11 cellular contexts compared by ENCODE assay signal in the genomic region with DNA sequence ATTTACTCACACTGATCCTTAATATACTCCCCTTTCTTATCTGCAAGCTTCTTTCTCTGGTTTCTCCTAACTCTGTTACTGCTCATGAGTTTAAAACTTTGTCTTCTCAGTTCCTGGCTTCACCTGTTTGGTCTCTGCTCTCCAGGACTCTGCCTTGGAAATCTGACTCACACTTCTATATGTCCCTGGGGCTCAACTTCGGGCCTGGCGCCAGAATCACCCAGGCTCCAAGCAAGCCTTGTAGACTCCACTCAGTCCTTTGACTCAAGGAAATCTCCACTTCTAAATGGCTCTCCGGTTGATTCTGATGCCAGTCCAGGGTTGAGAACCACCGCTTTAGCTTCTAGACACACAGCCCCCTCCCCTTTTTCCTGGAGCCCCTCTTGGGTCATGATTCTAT. TPM values are rescaled to one million over a fixed set of nuclear protein-coding genes. Genes with fewer than 3 reads are reported as not detected.
DNase-seq lines count a peak whose midpoint lies in the region; ATAC-seq, FAIRE-seq and TF ChIP-seq lines count a peak whose summit lies in the region.
"Had no signal": no experiment of that assay in that cellular context is flagged by ENCODE, and none has a peak within 500 bp of the region (broad histone marks: within the 10 kb centered on the region; RNA-seq: fewer than 3 reads in every experiment).

No MANE protein-coding gene starts in this region.

- peak overlapping the region; percentile 79 for H2BK20ac ChIP-seq in IMR-90 (ENCODE audit: low read depth, low read length)

- peak overlapping the region; percentile 61 for H3K4ac ChIP-seq in IMR-90 (ENCODE audit: low read depth, low read length)

- no peak for ATAC-seq in IMR-90 (ENCODE audit: low read depth)
- peak; percentile 77 for ATAC-seq in K562
- no peak for ATAC-seq in GM18870 (IDR thresholded peaks at IDR 0.05; ENCODE audit: unreplicated experiment)
- ATAC-seq: upper lobe of right lung had no signal

- H4K5ac ChIP-seq in IMR-90 (ENCODE audit: low read depth, low read length), result peak overlapping the region; percentile 81

- H3K14ac ChIP-seq in IMR-90 (replicated peaks; ENCODE audit: low read depth, low read length), result peak overlapping the region; percentile 74; the same call in 1 of the 2 replicates

- H3K9ac ChIP-seq in IMR-90 (ENCODE audit: low read depth, low read length) (no peak overlapping the region), K562 (ENCODE audit: insufficient read depth in 1 of 2, low read depth in 2 of 2, low read length in 2 of 2) (peak overlapping the region in 1 of 2 experiments; percentile 9; a peak in 3 of 4 replicates)

- H4K8ac ChIP-seq in IMR-90 (ENCODE audit: low read depth in 2 of 2, low read length in 2 of 2), result peak overlapping the region in 1 of 2 experiments; percentile 19; a peak in 1 of 4 replicates

- H4K20me1 ChIP-seq in IMR-90 (ENCODE audit: insufficient read depth, low read length) (no peaks in the 10 kb centered on the region), K562 (replicated peaks; ENCODE audit: control insufficient read depth, insufficient read depth, low read length) (no peaks in the 10 kb centered on the region)

- no peak overlapping the region for H2BK15ac ChIP-seq in IMR-90 (ENCODE audit: low read depth, low read length)

- peak overlapping the region; percentile 84 for H2BK120ac ChIP-seq in IMR-90 (ENCODE audit: low read depth, low read length)

- intact Hi-C loops in IMR-90 (cut with micrococcal nuclease), result no loop called here
- intact Hi-C loops in K562 (cut with micrococcal nuclease), result loop anchor here (5.0 kb wide), 1 partner anchor 37 kb away; no protein-coding TSS in a partner anchor
- intact Hi-C loops in stomach (cut with DNase I; ENCODE audit: low total_unique reads), result no loop called here

- H3K4me1 ChIP-seq in IMR-90 (ENCODE audit: control insufficient read depth, insufficient read depth, low read length) (peaks cover 30% of the 10 kb centered on the region), K562 (replicated peaks in 1 of 2; ENCODE audit: control insufficient read depth in 2 of 2, insufficient read depth in 2 of 2, low read length in 2 of 2) (peaks cover 9 to 42% of the 10 kb centered on the region in 2 experiments; a peak in 4 of 5 replicates), stomach (peaks cover 16 to 60% (median 34%) of the 10 kb centered on the region in 4 donors)

- dilution Hi-C loops in IMR-90 (cut with HindIII; ENCODE audit: low sequenced_read_pairs, unreplicated experiment), result no loop called here

- POLR2A ChIA-PET in IMR-90 (lab: Charles Lee; ENCODE audit: unreplicated experiment) (interaction anchor here (3.1 kb wide), 1 partner anchor 215 kb away, joined by 27 read pairs; a partner anchor contains a TSS), K562 (lab: Yijun Ruan, JAX) (interaction anchor here (0.6 kb wide), 1 partner anchor 88 kb away, joined by 3 read pairs; no protein-coding TSS in a partner anchor)

- H2BK5ac ChIP-seq in IMR-90 (ENCODE audit: low read depth, low read length, poor library complexity, severe bottlenecking), result peak overlapping the region; percentile 49

- no peak overlapping the region for H2AFZ ChIP-seq in IMR-90 (replicated peaks; ENCODE audit: low read length, poor library complexity)
- H2AFZ ChIP-seq in K562 (ENCODE audit: low read depth, low read length), result peak overlapping the region; percentile 23; the same call in 1 of the 2 replicates

- H3K4me3 ChIP-seq in IMR-90 (ENCODE audit: insufficient read depth, low read depth, low read length), result no peak overlapping the region
- H3K4me3 ChIP-seq in K562, result no peak overlapping the region
- H3K4me3 ChIP-seq in stomach, result no peak overlapping the region
- H3K4me3 ChIP-seq: upper lobe of right lung had no signal

- no peak for TF ChIP-seq RAD21 in IMR-90 (IDR thresholded peaks at IDR 0.05; ENCODE audit: low read length)
- no peak for TF ChIP-seq RAD21 in K562 (CRISPR knock-in tag; conservative IDR thresholded peaks at IDR 0.05 in 1 of 2, IDR thresholded peaks at IDR 0.05 in 1 of 2)

- no peak overlapping the region for H3K56ac ChIP-seq in IMR-90 (ENCODE audit: extremely low read depth, insufficient read depth, low read length)

- DNase-seq in IMR-90, result peak; percentile 63
- peak; percentile 30 to 69 (median 44) for DNase-seq in K562 (ENCODE audit: extremely low read depth in 1 of 4, low spot score in 3 of 4)
- peak; percentile 32 for DNase-seq in hepatic stellate cell (ENCODE audit: low spot score)
- DNase-seq in stomach, result peak; percentile 81
- DNase-seq in NCI-H2227 treated with DMSO at 0.1 percent for 48 hours (lab: John Stamatoyannopoulos, UW), result no peak
- no peak for DNase-seq in cortex of kidney (lab: John Stamatoyannopoulos, UW)
- DNase-seq in epidermal melanocyte (ENCODE audit: insufficient read length, low spot score), result no peak
- DNase-seq: activated gamma-delta T cell treated with Interleukin-2 at 50 U/mL for 16 hours, SHP77 treated with DMSO at 0.1 percent for 48 hours, upper lobe of right lung had no signal

- H3K23ac ChIP-seq in IMR-90 (ENCODE audit: low read depth, low read length), result no peak overlapping the region

- TF ChIP-seq CTCF in IMR-90 (conservative IDR thresholded peaks at IDR 0.05; ENCODE audit: low read depth, low read length), result no peak
- TF ChIP-seq CTCF in K562 (IDR thresholded peaks at IDR 0.05 in 2 of 3, conservative IDR thresholded peaks at IDR 0.05 in 1 of 3; ENCODE audit: insufficient read depth in 2 of 3, low read depth in 1 of 3, low read length in 3 of 3), result no peak
- no peak for TF ChIP-seq CTCF in stomach (IDR thresholded peaks at IDR 0.05)

- H3K4me2 ChIP-seq in IMR-90 (ENCODE audit: low read depth, low read length), result no peak overlapping the region; the same call in 1 of the 2 replicates
- H3K4me2 ChIP-seq in K562 (ENCODE audit: insufficient read depth, low read length), result peak overlapping the region; percentile 48; the same call in 1 of the 2 replicates

- peak overlapping the region; percentile 80 for H3K18ac ChIP-seq in IMR-90 (ENCODE audit: low read depth, low read length)

- peak overlapping the region; percentile 12 for H2AK9ac ChIP-seq in IMR-90 (replicated peaks; ENCODE audit: low read depth, low read length, poor library complexity)

- H3K27ac ChIP-seq in IMR-90 (ENCODE audit: insufficient read depth, low read length), result no peak overlapping the region
- H3K27ac ChIP-seq in K562 (ENCODE audit: extremely low read depth, low read depth, low read length), result peak overlapping the region; percentile 37; the same call in 2 of the 3 replicates
- H3K27ac ChIP-seq in stomach, result peak overlapping the region; percentile 48 to 86 (median 75)

- 83% methylated on average over 2 of the region's 4 CpGs; no CpG with 5 or more reads in 1 of the 2 experiments for WGBS in IMR-90 (ENCODE audit: extremely low coverage in 2 of 2, insufficient read length in 1 of 2), 2 experiments
- WGBS in K562 (ENCODE audit: insufficient coverage, low coverage, missing lambda C conversion rate), result 6% methylated on average over 3 of the region's 4 CpGs
- WGBS in stomach, 5 donors, result 42 to 76% (median 49%) methylated on average over 4 of the region's 4 CpGs

- TF ChIP-seq EP300 in K562 (IDR thresholded peaks at IDR 0.05; ENCODE audit: low read length) (no peak), stomach (IDR thresholded peaks at IDR 0.05) (no peak)

- H3K27me3 ChIP-seq in IMR-90 (ENCODE audit: control insufficient read depth, insufficient read depth, low read length), result no peaks in the 10 kb centered on the region
- no peaks in the 10 kb centered on the region for H3K27me3 ChIP-seq in K562 (ENCODE audit: control insufficient read depth in 2 of 2, insufficient read depth in 2 of 2, low read length in 2 of 2)
- H3K27me3 ChIP-seq in stomach, result no peaks in the 10 kb centered on the region
- H3K27me3 ChIP-seq: upper lobe of right lung had no signal

- in situ Hi-C loops in IMR-90 (cut with MboI; ENCODE audit: low sequenced_read_pairs), result no loop called here
- in situ Hi-C loops in K562 (cut with MboI), result no loop called here

- BruUV-seq in IMR-90 (replicated peaks; lab: Mats Ljungman, UMichigan) (no TSS peak), K562 (replicated peaks; lab: Mats Ljungman, UMichigan) (no TSS peak)

- H3K36me3 ChIP-seq in IMR-90 (ENCODE audit: control insufficient read depth, insufficient read depth, low read length) (no peaks in the 10 kb centered on the region), K562 (ENCODE audit: control insufficient read depth, insufficient read depth, low read length) (no peaks in the 10 kb centered on the region), stomach (no peaks in the 10 kb centered on the region)
- H3K36me3 ChIP-seq: upper lobe of right lung had no signal

- H4K91ac ChIP-seq in IMR-90 (ENCODE audit: insufficient read depth, low read depth, low read length), result 0 out of 2 replicates have a peak overlapping the region, but pooled peaks have one; percentile 8

- no peak overlapping the region; the same call in 1 of the 2 replicates for H2AK5ac ChIP-seq in IMR-90 (ENCODE audit: low read depth, low read length)

- H3K9me1 ChIP-seq in IMR-90 (ENCODE audit: insufficient read depth, low read length) (peaks cover 6% of the 10 kb centered on the region), K562 (ENCODE audit: control insufficient read depth, insufficient read depth, low read length) (no peaks in the 10 kb centered on the region)

- H3K79me1 ChIP-seq in IMR-90 (ENCODE audit: low read depth in 1 of 2, low read length in 2 of 2), result peaks cover 0 to 24% of the 10 kb centered on the region in 2 experiments; a peak in 2 of 4 replicates

- no peaks in the 10 kb centered on the region for H3K79me2 ChIP-seq in K562 (ENCODE audit: control insufficient read depth, insufficient read depth, low read length)

- FAIRE-seq in K562 (lab: Jason Lieb, UNC), result peak; percentile 77

- CTCF ChIA-PET in IMR-90 (lab: Yijun Ruan, JAX) (no interaction called here), K562 (lab: Yijun Ruan, JAX; ENCODE audit: low intra/inter-chr PET ratio) (no interaction called here)

- TF ChIP-seq POLR2A in IMR-90 (IDR thresholded peaks at IDR 0.05; ENCODE audit: low read depth, low read length), result no peak
- TF ChIP-seq POLR2A in K562 (conservative IDR thresholded peaks at IDR 0.05), result no peak
- TF ChIP-seq POLR2A in stomach (IDR thresholded peaks at IDR 0.05), result no peak

- no peaks in the 10 kb centered on the region for H3K9me3 ChIP-seq in IMR-90 (ENCODE audit: control insufficient read depth, insufficient read depth, low read length)
- H3K9me3 ChIP-seq in K562 (replicated peaks; ENCODE audit: control insufficient read depth, insufficient read depth, low read depth, low read length), result no peaks in the 10 kb centered on the region
- no peaks in the 10 kb centered on the region for H3K9me3 ChIP-seq in stomach
- H3K9me3 ChIP-seq: upper lobe of right lung had no signal

RNA-seq across cellular contexts. Expression of a gene that starts 57.8 kb away (rescaled TPM):
- total RNA-seq in IMR-90 (2012; rRNA removed), result not detected in 2 replicates
- not detected in 2 replicates for polyA plus RNA-seq in IMR-90 (2012; rRNA removed)
- polyA plus RNA-seq in IMR-90 (2012; cell fraction: cytosol; rRNA removed), result not detected in 2 replicates
- 0.11 TPM in 1 of 2 replicates, not detected in the other for polyA plus RNA-seq in IMR-90 (2012; cell fraction: nucleus; rRNA removed; ENCODE audit: low replicate concordance)
- total RNA-seq in K562 (2011; cell fraction: chromatin; rRNA removed; ENCODE audit: low replicate concordance), result not detected in 2 replicates
- total RNA-seq in K562 (2011; cell fraction: nucleolus; rRNA removed), result not detected in 2 replicates
- not detected in 2 replicates for total RNA-seq in K562 (2011; cell fraction: nucleoplasm; rRNA removed)
- not detected in 2 replicates for total RNA-seq in K562 (2014; rRNA removed)
- total RNA-seq in K562 (2014; rRNA removed; fragmentation: Illumina TruSeq; extraction: Trizol), result 0.19 TPM in 1 of 2 replicates, not detected in the other
- not detected in 2 replicates for total RNA-seq in K562 (2015; rRNA removed; fragmentation: Illumina TruSeq; extraction: Trizol)
- not detected in 2 replicates for total RNA-seq in K562 (2021)
- 1.0 TPM in 1 of 2 replicates, not detected in the other for polyA plus RNA-seq in K562 (2011; rRNA removed)
- polyA plus RNA-seq in K562 (2011; cell fraction: cytosol; rRNA removed), result 0.31 TPM in 1 of 2 replicates, not detected in the other
- polyA plus RNA-seq in K562 (2011; cell fraction: nucleus; rRNA removed), result 1.4 TPM in 1 of 2 replicates, not detected in the other
- polyA plus RNA-seq in K562 (2012), result not detected in 2 replicates
- not detected in 2 replicates for polyA plus RNA-seq in K562 (2014; fragmentation: Illumina TruSeq; extraction: Trizol)
- under 1 TPM; 0.10 to 0.15 TPM for polyA plus RNA-seq in K562 (2014; fragmentation: Nextera tagmentation; extraction: Ambion mirVana)
- polyA plus RNA-seq in K562 (2014; rRNA removed), result not detected in 2 replicates
- 1.3 TPM in 1 of 2 replicates, not detected in the other for polyA minus RNA-seq in K562 (2011; rRNA and poly(A)+ RNA removed)
- polyA minus RNA-seq in K562 (2011; cell fraction: cytosol; rRNA and poly(A)+ RNA removed), result not detected in 2 replicates
- 3.1 TPM in 1 of 2 replicates, not detected in the other for polyA minus RNA-seq in K562 (2011; cell fraction: nucleus; rRNA and poly(A)+ RNA removed)
- under 1 TPM in 1 of 5 donors, not detected in 4; 0.73 TPM for total RNA-seq in stomach
- under 1 TPM in 1 of 3 donors, not detected in 2; 0.33 TPM for polyA plus RNA-seq in stomach
- total RNA-seq: upper lobe of right lung had no signal

Comparison
In these comparisons a context has a peak if more than half of its experiments do, and no peak if none do; other contexts are left out.
1. DNase-seq: peak in IMR-90 (single experiment), K562 (4 of 4), hepatic stellate cell (single experiment) and stomach (single experiment); none in NCI-H2227 treated with DMSO at 0.1 percent for 48 hours (single experiment), cortex of kidney (single experiment) and epidermal melanocyte (single experiment).